In the genomic region with DNA sequence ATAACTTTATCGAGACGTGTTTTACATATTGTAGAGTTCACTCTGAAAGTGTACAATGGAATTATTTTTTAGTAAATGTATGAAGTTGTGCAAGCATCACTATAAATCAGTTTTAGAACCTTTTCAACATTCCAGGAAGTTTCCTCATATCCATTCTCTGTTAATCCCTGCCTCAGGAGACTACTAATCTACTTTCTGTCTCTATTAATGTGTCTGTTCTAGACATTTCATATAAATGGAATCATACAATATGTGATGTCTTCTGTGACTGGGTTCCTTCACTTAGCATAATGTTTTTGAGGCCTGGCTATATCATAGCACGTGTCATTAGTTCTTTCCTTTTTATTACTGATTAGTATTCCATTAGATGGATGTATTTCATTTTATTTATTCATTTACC, we compare ENCODE assay signal across 2 cellular contexts.
TF ChIP-seq lines count a peak whose summit lies in the region.

No MANE protein-coding gene starts in this region.

TF ChIP-seq in SK-N-SH, 30 proteins besides CTCF, POLR2A, EP300 and RAD21:
- TF ChIP-seq, protein P1, sequence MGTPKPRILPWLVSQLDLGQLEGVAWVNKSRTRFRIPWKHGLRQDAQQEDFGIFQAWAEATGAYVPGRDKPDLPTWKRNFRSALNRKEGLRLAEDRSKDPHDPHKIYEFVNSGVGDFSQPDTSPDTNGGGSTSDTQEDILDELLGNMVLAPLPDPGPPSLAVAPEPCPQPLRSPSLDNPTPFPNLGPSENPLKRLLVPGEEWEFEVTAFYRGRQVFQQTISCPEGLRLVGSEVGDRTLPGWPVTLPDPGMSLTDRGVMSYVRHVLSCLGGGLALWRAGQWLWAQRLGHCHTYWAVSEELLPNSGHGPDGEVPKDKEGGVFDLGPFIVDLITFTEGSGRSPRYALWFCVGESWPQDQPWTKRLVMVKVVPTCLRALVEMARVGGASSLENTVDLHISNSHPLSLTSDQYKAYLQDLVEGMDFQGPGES (IDR thresholded peaks at IDR 0.05; ENCODE audit: low read depth, low read length) = no peak
- TF ChIP-seq SIN3A (IDR thresholded peaks at IDR 0.05; ENCODE audit: borderline replicate concordance, low read depth, low read length) = no peak
TF ChIP-seq in SK-N-SH: peak in this region for 0.

TF ChIP-seq in neural cell, 6 proteins besides CTCF, POLR2A, EP300 and RAD21 (continued from another document):
- TF ChIP-seq, protein P2, sequence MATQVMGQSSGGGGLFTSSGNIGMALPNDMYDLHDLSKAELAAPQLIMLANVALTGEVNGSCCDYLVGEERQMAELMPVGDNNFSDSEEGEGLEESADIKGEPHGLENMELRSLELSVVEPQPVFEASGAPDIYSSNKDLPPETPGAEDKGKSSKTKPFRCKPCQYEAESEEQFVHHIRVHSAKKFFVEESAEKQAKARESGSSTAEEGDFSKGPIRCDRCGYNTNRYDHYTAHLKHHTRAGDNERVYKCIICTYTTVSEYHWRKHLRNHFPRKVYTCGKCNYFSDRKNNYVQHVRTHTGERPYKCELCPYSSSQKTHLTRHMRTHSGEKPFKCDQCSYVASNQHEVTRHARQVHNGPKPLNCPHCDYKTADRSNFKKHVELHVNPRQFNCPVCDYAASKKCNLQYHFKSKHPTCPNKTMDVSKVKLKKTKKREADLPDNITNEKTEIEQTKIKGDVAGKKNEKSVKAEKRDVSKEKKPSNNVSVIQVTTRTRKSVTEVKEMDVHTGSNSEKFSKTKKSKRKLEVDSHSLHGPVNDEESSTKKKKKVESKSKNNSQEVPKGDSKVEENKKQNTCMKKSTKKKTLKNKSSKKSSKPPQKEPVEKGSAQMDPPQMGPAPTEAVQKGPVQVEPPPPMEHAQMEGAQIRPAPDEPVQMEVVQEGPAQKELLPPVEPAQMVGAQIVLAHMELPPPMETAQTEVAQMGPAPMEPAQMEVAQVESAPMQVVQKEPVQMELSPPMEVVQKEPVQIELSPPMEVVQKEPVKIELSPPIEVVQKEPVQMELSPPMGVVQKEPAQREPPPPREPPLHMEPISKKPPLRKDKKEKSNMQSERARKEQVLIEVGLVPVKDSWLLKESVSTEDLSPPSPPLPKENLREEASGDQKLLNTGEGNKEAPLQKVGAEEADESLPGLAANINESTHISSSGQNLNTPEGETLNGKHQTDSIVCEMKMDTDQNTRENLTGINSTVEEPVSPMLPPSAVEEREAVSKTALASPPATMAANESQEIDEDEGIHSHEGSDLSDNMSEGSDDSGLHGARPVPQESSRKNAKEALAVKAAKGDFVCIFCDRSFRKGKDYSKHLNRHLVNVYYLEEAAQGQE (IDR thresholded peaks at IDR 0.05; ENCODE audit: borderline replicate concordance) = peak; percentile 69
- TF ChIP-seq SMC3 (conservative IDR thresholded peaks at IDR 0.05; ENCODE audit: poor library complexity) (no peak), EZH2 (IDR thresholded peaks at IDR 0.05; ENCODE audit: borderline replicate concordance, insufficient read depth, low read length, poor library complexity, severe bottlenecking) (no peak), POLR2AphosphoS5 (IDR thresholded peaks at IDR 0.05) (no peak), TAF1 (IDR thresholded peaks at IDR 0.05; ENCODE audit: low read depth) (no peak)
